1 cellular context compared by ENCODE assay signal in the genomic region with DNA sequence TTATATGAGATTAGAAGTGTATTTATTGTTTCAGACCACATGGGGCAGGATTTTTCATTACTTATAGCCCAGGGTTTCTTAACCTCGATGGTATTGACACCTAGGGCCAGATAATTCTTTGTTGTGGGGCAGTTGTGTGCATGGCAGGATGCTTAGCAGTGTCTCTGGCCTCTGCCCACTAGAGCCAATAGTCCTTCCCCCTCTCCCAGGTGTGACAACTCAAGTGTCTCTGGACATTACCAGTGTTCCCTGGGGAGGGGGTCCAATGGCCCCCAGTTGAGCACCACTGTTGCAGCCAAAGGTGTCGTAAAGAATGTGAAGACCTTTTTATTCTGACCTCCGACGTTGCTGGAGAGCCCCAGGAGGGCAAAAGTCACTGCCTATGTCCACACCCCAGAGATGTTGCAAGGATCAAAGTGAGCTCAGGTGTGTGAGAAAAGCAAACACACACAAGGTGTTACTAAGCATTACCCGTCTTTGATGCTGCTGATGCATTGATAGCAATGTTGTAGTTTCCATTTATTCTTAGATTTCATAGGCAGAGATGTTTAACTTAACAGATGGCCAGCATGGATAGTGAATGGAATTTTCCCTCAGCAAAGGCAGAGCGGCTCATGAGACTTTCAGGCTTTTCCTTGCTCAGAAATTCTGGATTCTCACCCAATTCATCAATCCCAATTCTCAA.
TF ChIP-seq lines count a peak whose summit lies in the region.

No MANE protein-coding gene starts in this region.

TF ChIP-seq in HepG2, 621 proteins besides CTCF, POLR2A, EP300 and RAD21 (continued from another document and continues in another):
- TF ChIP-seq, protein P1, sequence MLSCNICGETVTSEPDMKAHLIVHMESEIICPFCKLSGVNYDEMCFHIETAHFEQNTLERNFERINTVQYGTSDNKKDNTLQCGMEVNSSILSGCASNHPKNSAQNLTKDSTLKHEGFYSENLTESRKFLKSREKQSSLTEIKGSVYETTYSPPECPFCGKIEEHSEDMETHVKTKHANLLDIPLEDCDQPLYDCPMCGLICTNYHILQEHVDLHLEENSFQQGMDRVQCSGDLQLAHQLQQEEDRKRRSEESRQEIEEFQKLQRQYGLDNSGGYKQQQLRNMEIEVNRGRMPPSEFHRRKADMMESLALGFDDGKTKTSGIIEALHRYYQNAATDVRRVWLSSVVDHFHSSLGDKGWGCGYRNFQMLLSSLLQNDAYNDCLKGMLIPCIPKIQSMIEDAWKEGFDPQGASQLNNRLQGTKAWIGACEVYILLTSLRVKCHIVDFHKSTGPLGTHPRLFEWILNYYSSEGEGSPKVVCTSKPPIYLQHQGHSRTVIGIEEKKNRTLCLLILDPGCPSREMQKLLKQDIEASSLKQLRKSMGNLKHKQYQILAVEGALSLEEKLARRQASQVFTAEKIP (CRISPR knock-in tag; IDR thresholded peaks at IDR 0.05; ENCODE audit: borderline replicate concordance) = no peak
- TF ChIP-seq, protein P2, sequence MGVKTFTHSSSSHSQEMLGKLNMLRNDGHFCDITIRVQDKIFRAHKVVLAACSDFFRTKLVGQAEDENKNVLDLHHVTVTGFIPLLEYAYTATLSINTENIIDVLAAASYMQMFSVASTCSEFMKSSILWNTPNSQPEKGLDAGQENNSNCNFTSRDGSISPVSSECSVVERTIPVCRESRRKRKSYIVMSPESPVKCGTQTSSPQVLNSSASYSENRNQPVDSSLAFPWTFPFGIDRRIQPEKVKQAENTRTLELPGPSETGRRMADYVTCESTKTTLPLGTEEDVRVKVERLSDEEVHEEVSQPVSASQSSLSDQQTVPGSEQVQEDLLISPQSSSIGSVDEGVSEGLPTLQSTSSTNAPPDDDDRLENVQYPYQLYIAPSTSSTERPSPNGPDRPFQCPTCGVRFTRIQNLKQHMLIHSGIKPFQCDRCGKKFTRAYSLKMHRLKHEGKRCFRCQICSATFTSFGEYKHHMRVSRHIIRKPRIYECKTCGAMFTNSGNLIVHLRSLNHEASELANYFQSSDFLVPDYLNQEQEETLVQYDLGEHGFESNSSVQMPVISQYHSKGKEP (CRISPR knock-in tag; IDR thresholded peaks at IDR 0.05) = peak; percentile 91; the same call in 1 of the 2 replicates
- TF ChIP-seq ZNF713 (CRISPR knock-in tag; IDR thresholded peaks at IDR 0.05) = no peak
- no peak for TF ChIP-seq ZNF577 (CRISPR knock-in tag; IDR thresholded peaks at IDR 0.05; ENCODE audit: borderline replicate concordance, low read depth)
- TF ChIP-seq SRSF4 (IDR thresholded peaks at IDR 0.05; ENCODE audit: low read depth, low read length, poor library complexity, severe bottlenecking) = no peak
- TF ChIP-seq EZH2 (conservative IDR thresholded peaks at IDR 0.05; ENCODE audit: low read depth, low read length) = no peak
- peak; percentile 82; the same call in 1 of the 2 replicates for TF ChIP-seq SMYD3 (CRISPR knock-in tag; IDR thresholded peaks at IDR 0.05)
- TF ChIP-seq, protein P3, sequence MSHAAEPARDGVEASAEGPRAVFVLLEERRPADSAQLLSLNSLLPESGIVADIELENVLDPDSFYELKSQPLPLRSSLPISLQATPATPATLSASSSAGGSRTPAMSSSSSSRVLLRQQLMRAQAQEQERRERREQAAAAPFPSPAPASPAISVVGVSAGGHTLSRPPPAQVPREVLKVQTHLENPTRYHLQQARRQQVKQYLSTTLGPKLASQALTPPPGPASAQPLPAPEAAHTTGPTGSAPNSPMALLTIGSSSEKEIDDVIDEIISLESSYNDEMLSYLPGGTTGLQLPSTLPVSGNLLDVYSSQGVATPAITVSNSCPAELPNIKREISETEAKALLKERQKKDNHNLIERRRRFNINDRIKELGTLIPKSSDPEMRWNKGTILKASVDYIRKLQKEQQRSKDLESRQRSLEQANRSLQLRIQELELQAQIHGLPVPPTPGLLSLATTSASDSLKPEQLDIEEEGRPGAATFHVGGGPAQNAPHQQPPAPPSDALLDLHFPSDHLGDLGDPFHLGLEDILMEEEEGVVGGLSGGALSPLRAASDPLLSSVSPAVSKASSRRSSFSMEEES (CRISPR knock-in tag; IDR thresholded peaks at IDR 0.05) = peak; percentile 86
- TF ChIP-seq, protein P4, sequence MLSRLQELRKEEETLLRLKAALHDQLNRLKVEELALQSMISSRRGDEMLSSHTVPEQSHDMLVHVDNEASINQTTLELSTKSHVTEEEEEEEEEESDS (CRISPR knock-in tag; IDR thresholded peaks at IDR 0.05; ENCODE audit: borderline replicate concordance) = peak; percentile 52; the same call in 1 of the 2 replicates
- TF ChIP-seq TSC22D2 (CRISPR knock-in tag; IDR thresholded peaks at IDR 0.05; ENCODE audit: borderline replicate concordance) = peak; percentile 65; the same call in 1 of the 2 replicates
- TF ChIP-seq CAMTA2 (CRISPR knock-in tag; IDR thresholded peaks at IDR 0.05; ENCODE audit: borderline replicate concordance) = peak; percentile 76; the same call in 1 of the 2 replicates
- TF ChIP-seq, protein P5, sequence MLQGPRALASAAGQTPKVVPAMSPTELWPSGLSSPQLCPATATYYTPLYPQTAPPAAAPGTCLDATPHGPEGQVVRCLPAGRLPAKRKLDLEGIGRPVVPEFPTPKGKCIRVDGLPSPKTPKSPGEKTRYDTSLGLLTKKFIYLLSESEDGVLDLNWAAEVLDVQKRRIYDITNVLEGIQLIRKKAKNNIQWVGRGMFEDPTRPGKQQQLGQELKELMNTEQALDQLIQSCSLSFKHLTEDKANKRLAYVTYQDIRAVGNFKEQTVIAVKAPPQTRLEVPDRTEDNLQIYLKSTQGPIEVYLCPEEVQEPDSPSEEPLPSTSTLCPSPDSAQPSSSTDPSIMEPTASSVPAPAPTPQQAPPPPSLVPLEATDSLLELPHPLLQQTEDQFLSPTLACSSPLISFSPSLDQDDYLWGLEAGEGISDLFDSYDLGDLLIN (CRISPR knock-in tag; IDR thresholded peaks at IDR 0.05; ENCODE audit: borderline replicate concordance) = peak; percentile 92
- TF ChIP-seq, protein P6, sequence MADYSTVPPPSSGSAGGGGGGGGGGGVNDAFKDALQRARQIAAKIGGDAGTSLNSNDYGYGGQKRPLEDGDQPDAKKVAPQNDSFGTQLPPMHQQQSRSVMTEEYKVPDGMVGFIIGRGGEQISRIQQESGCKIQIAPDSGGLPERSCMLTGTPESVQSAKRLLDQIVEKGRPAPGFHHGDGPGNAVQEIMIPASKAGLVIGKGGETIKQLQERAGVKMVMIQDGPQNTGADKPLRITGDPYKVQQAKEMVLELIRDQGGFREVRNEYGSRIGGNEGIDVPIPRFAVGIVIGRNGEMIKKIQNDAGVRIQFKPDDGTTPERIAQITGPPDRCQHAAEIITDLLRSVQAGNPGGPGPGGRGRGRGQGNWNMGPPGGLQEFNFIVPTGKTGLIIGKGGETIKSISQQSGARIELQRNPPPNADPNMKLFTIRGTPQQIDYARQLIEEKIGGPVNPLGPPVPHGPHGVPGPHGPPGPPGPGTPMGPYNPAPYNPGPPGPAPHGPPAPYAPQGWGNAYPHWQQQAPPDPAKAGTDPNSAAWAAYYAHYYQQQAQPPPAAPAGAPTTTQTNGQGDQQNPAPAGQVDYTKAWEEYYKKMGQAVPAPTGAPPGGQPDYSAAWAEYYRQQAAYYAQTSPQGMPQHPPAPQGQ (CRISPR knock-in tag; IDR thresholded peaks at IDR 0.05; ENCODE audit: borderline replicate concordance) = no peak
- TF ChIP-seq, protein P7, sequence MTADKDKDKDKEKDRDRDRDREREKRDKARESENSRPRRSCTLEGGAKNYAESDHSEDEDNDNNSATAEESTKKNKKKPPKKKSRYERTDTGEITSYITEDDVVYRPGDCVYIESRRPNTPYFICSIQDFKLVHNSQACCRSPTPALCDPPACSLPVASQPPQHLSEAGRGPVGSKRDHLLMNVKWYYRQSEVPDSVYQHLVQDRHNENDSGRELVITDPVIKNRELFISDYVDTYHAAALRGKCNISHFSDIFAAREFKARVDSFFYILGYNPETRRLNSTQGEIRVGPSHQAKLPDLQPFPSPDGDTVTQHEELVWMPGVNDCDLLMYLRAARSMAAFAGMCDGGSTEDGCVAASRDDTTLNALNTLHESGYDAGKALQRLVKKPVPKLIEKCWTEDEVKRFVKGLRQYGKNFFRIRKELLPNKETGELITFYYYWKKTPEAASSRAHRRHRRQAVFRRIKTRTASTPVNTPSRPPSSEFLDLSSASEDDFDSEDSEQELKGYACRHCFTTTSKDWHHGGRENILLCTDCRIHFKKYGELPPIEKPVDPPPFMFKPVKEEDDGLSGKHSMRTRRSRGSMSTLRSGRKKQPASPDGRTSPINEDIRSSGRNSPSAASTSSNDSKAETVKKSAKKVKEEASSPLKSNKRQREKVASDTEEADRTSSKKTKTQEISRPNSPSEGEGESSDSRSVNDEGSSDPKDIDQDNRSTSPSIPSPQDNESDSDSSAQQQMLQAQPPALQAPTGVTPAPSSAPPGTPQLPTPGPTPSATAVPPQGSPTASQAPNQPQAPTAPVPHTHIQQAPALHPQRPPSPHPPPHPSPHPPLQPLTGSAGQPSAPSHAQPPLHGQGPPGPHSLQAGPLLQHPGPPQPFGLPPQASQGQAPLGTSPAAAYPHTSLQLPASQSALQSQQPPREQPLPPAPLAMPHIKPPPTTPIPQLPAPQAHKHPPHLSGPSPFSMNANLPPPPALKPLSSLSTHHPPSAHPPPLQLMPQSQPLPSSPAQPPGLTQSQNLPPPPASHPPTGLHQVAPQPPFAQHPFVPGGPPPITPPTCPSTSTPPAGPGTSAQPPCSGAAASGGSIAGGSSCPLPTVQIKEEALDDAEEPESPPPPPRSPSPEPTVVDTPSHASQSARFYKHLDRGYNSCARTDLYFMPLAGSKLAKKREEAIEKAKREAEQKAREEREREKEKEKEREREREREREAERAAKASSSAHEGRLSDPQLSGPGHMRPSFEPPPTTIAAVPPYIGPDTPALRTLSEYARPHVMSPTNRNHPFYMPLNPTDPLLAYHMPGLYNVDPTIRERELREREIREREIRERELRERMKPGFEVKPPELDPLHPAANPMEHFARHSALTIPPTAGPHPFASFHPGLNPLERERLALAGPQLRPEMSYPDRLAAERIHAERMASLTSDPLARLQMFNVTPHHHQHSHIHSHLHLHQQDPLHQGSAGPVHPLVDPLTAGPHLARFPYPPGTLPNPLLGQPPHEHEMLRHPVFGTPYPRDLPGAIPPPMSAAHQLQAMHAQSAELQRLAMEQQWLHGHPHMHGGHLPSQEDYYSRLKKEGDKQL (CRISPR knock-in tag; IDR thresholded peaks at IDR 0.05; ENCODE audit: low read depth) = peak; percentile 100
- peak; percentile 97 for TF ChIP-seq ZNF543 (CRISPR knock-in tag; IDR thresholded peaks at IDR 0.05)
- no peak for TF ChIP-seq THYN1 (CRISPR knock-in tag; IDR thresholded peaks at IDR 0.05; ENCODE audit: borderline replicate concordance, low read depth)
- TF ChIP-seq, protein P8, sequence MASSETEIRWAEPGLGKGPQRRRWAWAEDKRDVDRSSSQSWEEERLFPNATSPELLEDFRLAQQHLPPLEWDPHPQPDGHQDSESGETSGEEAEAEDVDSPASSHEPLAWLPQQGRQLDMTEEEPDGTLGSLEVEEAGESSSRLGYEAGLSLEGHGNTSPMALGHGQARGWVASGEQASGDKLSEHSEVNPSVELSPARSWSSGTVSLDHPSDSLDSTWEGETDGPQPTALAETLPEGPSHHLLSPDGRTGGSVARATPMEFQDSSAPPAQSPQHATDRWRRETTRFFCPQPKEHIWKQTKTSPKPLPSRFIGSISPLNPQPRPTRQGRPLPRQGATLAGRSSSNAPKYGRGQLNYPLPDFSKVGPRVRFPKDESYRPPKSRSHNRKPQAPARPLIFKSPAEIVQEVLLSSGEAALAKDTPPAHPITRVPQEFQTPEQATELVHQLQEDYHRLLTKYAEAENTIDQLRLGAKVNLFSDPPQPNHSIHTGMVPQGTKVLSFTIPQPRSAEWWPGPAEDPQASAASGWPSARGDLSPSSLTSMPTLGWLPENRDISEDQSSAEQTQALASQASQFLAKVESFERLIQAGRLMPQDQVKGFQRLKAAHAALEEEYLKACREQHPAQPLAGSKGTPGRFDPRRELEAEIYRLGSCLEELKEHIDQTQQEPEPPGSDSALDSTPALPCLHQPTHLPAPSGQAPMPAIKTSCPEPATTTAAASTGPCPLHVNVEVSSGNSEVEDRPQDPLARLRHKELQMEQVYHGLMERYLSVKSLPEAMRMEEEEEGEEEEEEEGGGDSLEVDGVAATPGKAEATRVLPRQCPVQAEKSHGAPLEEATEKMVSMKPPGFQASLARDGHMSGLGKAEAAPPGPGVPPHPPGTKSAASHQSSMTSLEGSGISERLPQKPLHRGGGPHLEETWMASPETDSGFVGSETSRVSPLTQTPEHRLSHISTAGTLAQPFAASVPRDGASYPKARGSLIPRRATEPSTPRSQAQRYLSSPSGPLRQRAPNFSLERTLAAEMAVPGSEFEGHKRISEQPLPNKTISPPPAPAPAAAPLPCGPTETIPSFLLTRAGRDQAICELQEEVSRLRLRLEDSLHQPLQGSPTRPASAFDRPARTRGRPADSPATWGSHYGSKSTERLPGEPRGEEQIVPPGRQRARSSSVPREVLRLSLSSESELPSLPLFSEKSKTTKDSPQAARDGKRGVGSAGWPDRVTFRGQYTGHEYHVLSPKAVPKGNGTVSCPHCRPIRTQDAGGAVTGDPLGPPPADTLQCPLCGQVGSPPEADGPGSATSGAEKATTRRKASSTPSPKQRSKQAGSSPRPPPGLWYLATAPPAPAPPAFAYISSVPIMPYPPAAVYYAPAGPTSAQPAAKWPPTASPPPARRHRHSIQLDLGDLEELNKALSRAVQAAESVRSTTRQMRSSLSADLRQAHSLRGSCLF (CRISPR knock-in tag; IDR thresholded peaks at IDR 0.05; ENCODE audit: borderline replicate concordance) = no peak
- no peak for TF ChIP-seq POLR2G (IDR thresholded peaks at IDR 0.05; ENCODE audit: low read depth, low read length)
- TF ChIP-seq, protein P9, sequence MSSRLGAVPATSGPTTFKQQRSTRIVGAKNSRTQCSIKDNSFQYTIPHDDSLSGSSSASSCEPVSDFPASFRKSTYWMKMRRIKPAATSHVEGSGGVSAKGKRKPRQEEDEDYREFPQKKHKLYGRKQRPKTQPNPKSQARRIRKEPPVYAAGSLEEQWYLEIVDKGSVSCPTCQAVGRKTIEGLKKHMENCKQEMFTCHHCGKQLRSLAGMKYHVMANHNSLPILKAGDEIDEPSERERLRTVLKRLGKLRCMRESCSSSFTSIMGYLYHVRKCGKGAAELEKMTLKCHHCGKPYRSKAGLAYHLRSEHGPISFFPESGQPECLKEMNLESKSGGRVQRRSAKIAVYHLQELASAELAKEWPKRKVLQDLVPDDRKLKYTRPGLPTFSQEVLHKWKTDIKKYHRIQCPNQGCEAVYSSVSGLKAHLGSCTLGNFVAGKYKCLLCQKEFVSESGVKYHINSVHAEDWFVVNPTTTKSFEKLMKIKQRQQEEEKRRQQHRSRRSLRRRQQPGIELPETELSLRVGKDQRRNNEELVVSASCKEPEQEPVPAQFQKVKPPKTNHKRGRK (CRISPR knock-in tag; IDR thresholded peaks at IDR 0.05) = peak; percentile 67; the same call in 1 of the 2 replicates
- peak; percentile 87 for TF ChIP-seq ONECUT2 (CRISPR knock-in tag; IDR thresholded peaks at IDR 0.05)
- TF ChIP-seq TBX2 (CRISPR knock-in tag; IDR thresholded peaks at IDR 0.05; ENCODE audit: borderline replicate concordance) = peak; percentile 100
- peak; percentile 93 for TF ChIP-seq KLF12 (CRISPR knock-in tag; IDR thresholded peaks at IDR 0.05; ENCODE audit: borderline replicate concordance)
- peak; percentile 96; the same call in 1 of the 2 replicates for TF ChIP-seq IRX3 (CRISPR knock-in tag; IDR thresholded peaks at IDR 0.05; ENCODE audit: borderline replicate concordance, low read depth)
